17 cellular contexts compared by ENCODE assay signal in genomic region chr11:11568651-11569229, GRCh38. TPM values are rescaled to one million over a fixed set of nuclear protein-coding genes. Genes with fewer than 3 reads are reported as not detected.
DNase-seq lines count a peak whose midpoint lies in the region; ATAC-seq, FAIRE-seq and TF ChIP-seq lines count a peak whose summit lies in the region.
"Had no signal": no experiment of that assay in that cellular context is flagged by ENCODE, and none has a peak within 500 bp of the region (broad histone marks: within the 10 kb centered on the region; RNA-seq: fewer than 3 reads in every experiment).

No MANE protein-coding gene starts in this region.

- no peak overlapping the region for H3K4me3 Mint-ChIP-seq in stimulated activated naive CD8-positive, alpha-beta T cell treated with anti-CD3 and anti-CD28 coated beads, Interleukin-15, amount 100 ng/mL, for 72 hours
- no peak overlapping the region for H3K4me3 Mint-ChIP-seq in activated CD8-positive, alpha-beta T cell treated with anti-CD3 and anti-CD28 coated beads for 36 hours
- H3K4me3 Mint-ChIP-seq: central memory CD8-positive, alpha-beta T cell; mesothelial cell of epicardium; T-helper 17 cell had no signal

- H3K36me3 ChIP-seq in keratinocyte (ENCODE audit: control insufficient read depth in 2 of 2, extremely low read depth in 1 of 2, insufficient read depth in 2 of 2, low read length in 2 of 2), result no peaks in the 10 kb centered on the region
- H3K36me3 ChIP-seq: HAP-1 had no signal

- peak overlapping the region; percentile 68 for H3K9ac ChIP-seq in keratinocyte (ENCODE audit: control insufficient read depth, extremely low read depth, insufficient read depth, low read length)

- H3K4me1 Mint-ChIP-seq in stimulated activated naive CD8-positive, alpha-beta T cell treated with anti-CD3 and anti-CD28 coated beads, Interleukin-15, amount 100 ng/mL, for 72 hours, result peaks cover 9% of the 10 kb centered on the region
- H3K4me1 Mint-ChIP-seq in activated CD8-positive, alpha-beta T cell treated with anti-CD3 and anti-CD28 coated beads for 36 hours (ENCODE audit: low read depth), result peaks cover 6% of the 10 kb centered on the region
- H3K4me1 Mint-ChIP-seq: central memory CD8-positive, alpha-beta T cell had no signal

- no peaks in the 10 kb centered on the region for H3K9me3 ChIP-seq in keratinocyte (ENCODE audit: control insufficient read depth, low read depth, low read length)
- H3K9me3 ChIP-seq: HAP-1 had no signal

- peaks cover 32% of the 10 kb centered on the region for H3K79me2 ChIP-seq in keratinocyte (ENCODE audit: control insufficient read depth, insufficient read depth, low read length)

- POLR2A ChIA-PET in activated CD8-positive, alpha-beta T cell treated with anti-CD3 and anti-CD28 coated beads for 36 hours (lab: Charles Lee), result no interaction called here

- peak overlapping the region; percentile 41 for H2AFZ ChIP-seq in keratinocyte (ENCODE audit: control insufficient read depth, low read length)

- H3K36me3 Mint-ChIP-seq in activated CD8-positive, alpha-beta T cell treated with anti-CD3 and anti-CD28 coated beads for 36 hours (ENCODE audit: low read depth), result no peaks in the 10 kb centered on the region
- H3K36me3 Mint-ChIP-seq: mesothelial cell of epicardium had no signal

- no peak overlapping the region for H3K27ac Mint-ChIP-seq in stimulated activated naive CD8-positive, alpha-beta T cell treated with anti-CD3 and anti-CD28 coated beads, Interleukin-15, amount 100 ng/mL, for 72 hours
- no peak overlapping the region for H3K27ac Mint-ChIP-seq in activated CD8-positive, alpha-beta T cell treated with anti-CD3 and anti-CD28 coated beads for 36 hours
- H3K27ac Mint-ChIP-seq: mesothelial cell of epicardium, T-helper 17 cell had no signal

- dilution Hi-C loops in keratinocyte (cut with MboI; ENCODE audit: extremely low pct_ligation_motif_present, low sequenced_read_pairs), result no loop called here

- intact Hi-C loops in activated CD8-positive, alpha-beta T cell treated with anti-CD3 and anti-CD28 coated beads for 36 hours (cut with micrococcal nuclease), result no loop called here

- H3K4me2 ChIP-seq in keratinocyte (ENCODE audit: control insufficient read depth, extremely low read depth, insufficient read depth, low read depth, low read length), result peak overlapping the region; percentile 82

- H3K9me3 Mint-ChIP-seq in stimulated activated naive CD8-positive, alpha-beta T cell treated with anti-CD3 and anti-CD28 coated beads, Interleukin-15, amount 100 ng/mL, for 72 hours, result no peaks in the 10 kb centered on the region
- H3K9me3 Mint-ChIP-seq in activated CD8-positive, alpha-beta T cell treated with anti-CD3 and anti-CD28 coated beads for 36 hours, result no peaks in the 10 kb centered on the region
- H3K9me3 Mint-ChIP-seq: central memory CD8-positive, alpha-beta T cell; mesothelial cell of epicardium had no signal

- peak overlapping the region in 2 of 3 experiments; percentile 24 to 38 for H3K4me3 ChIP-seq in keratinocyte (ENCODE audit: control insufficient read depth in 2 of 3, extremely low read depth in 1 of 3, insufficient read depth in 2 of 3, low read depth in 1 of 3, low read length in 3 of 3)
- H3K4me3 ChIP-seq: HAP-1 had no signal

- CTCF ChIA-PET in activated CD8-positive, alpha-beta T cell treated with anti-CD3 and anti-CD28 coated beads for 36 hours (lab: Charles Lee), result no interaction called here

- no peaks in the 10 kb centered on the region for H3K9me1 ChIP-seq in keratinocyte (ENCODE audit: control insufficient read depth, extremely low read depth, insufficient read depth, low read length)

- H4K20me1 ChIP-seq in keratinocyte (ENCODE audit: control insufficient read depth, extremely low read depth, insufficient read depth, low read length), result no peaks in the 10 kb centered on the region

- no peak for TF ChIP-seq CTCF in activated CD8-positive, alpha-beta T cell treated with anti-CD3 and anti-CD28 coated beads for 36 hours (IDR thresholded peaks at IDR 0.05)
- no peak for TF ChIP-seq CTCF in keratinocyte (optimal IDR thresholded peaks at IDR 0.05 in 1 of 3, IDR thresholded peaks at IDR 0.05 in 1 of 3, conservative IDR thresholded peaks at IDR 0.05 in 1 of 3; ENCODE audit: extremely low read depth in 1 of 3, insufficient read depth in 2 of 3, low read length in 3 of 3)

- peak overlapping the region; percentile 96 for H3K27ac ChIP-seq in keratinocyte (ENCODE audit: control insufficient read depth, insufficient read depth, low read length)

- no peak for FAIRE-seq in keratinocyte (lab: Jason Lieb, UNC)
- FAIRE-seq: kidney had no signal

- H3K4me1 ChIP-seq in keratinocyte (ENCODE audit: control insufficient read depth, extremely low read depth, insufficient read depth, low read length), result peaks cover 54% of the 10 kb centered on the region
- H3K4me1 ChIP-seq: HAP-1 had no signal

- H3K27me3 Mint-ChIP-seq in stimulated activated naive CD8-positive, alpha-beta T cell treated with anti-CD3 and anti-CD28 coated beads, Interleukin-15, amount 100 ng/mL, for 72 hours, result no peaks in the 10 kb centered on the region
- peaks cover 5% of the 10 kb centered on the region for H3K27me3 Mint-ChIP-seq in activated CD8-positive, alpha-beta T cell treated with anti-CD3 and anti-CD28 coated beads for 36 hours

- peak; percentile 60 for ATAC-seq in stimulated activated naive CD8-positive, alpha-beta T cell treated with anti-CD3 and anti-CD28 coated beads, Interleukin-15, amount 100 ng/mL, for 72 hours
- no peak for ATAC-seq in stimulated activated naive CD8-positive, alpha-beta T cell treated with anti-CD3 and anti-CD28 coated beads, Interleukin-15, Interleukin-2, amounts not matched to agents 100 U/mL and 50 U/mL, for 24 hours
- ATAC-seq in activated CD8-positive, alpha-beta T cell treated with anti-CD3 and anti-CD28 coated beads for 36 hours, result peak; percentile 25
- no peak for ATAC-seq in HG03520 (IDR thresholded peaks at IDR 0.05; ENCODE audit: unreplicated experiment)
- no peak for ATAC-seq in HG02840 (IDR thresholded peaks at IDR 0.05; ENCODE audit: low FRiP score, unreplicated experiment)
- ATAC-seq in GM19452 (IDR thresholded peaks at IDR 0.05; ENCODE audit: unreplicated experiment), result no peak
- ATAC-seq: activated CD4-positive, CD25-positive, alpha-beta regulatory T cell treated with anti-CD3 and anti-CD28 coated beads, Interleukin-2, amount 50 U/mL, for 24 hours; T-helper 17 cell had no signal

- no peak for DNase-seq in stimulated activated naive CD8-positive, alpha-beta T cell treated with anti-CD3 and anti-CD28 coated beads, Interleukin-15, amount 100 ng/mL, for 72 hours
- no peak for DNase-seq in stimulated activated naive CD8-positive, alpha-beta T cell treated with anti-CD3 and anti-CD28 coated beads, Interleukin-15, Interleukin-2, amounts not matched to agents 100 U/mL and 50 U/mL, for 24 hours
- no peak for DNase-seq in activated CD8-positive, alpha-beta T cell treated with anti-CD3 and anti-CD28 coated beads for 36 hours
- DNase-seq in keratinocyte (ENCODE audit: low read depth, low spot score) (peak; percentile 82), D341Med (ENCODE audit: low spot score) (no peak)
- DNase-seq: kidney; NCI-H1092 treated with DMSO at 0.1 percent for 48 hours; NK-92 treated with Interleukin-12 subunit alpha and Interleukin-12 subunit beta, amount 100 ng/mL, for 24 hours; SHP77; T-helper 17 cell had no signal

- no peaks in the 10 kb centered on the region for H3K27me3 ChIP-seq in keratinocyte (ENCODE audit: control insufficient read depth, extremely low read depth, insufficient read depth, low read length)

RNA-seq across cellular contexts. Expression of gene GALNT18, which starts 53.1 kb away (rescaled TPM):
- 1 to 10 TPM; 6.8 to 7.4 TPM for total RNA-seq in activated CD8-positive, alpha-beta T cell treated with anti-CD3 and anti-CD28 coated beads for 36 hours
- 27.2 to 35.5 TPM (median 29.3 TPM) in 3 replicates for polyA plus RNA-seq in keratinocyte
- polyA plus RNA-seq in keratinocyte (2011; ENCODE audit: low read depth), result 9.0 TPM
- 12.0 and 18.0 TPM in 2 replicates for polyA plus RNA-seq in keratinocyte (2011; cell fraction: cytosol; rRNA removed)
- polyA plus RNA-seq in keratinocyte (2011; cell fraction: nucleus; rRNA removed), result 42.4 and 46.6 TPM in 2 replicates
- 12.8 and 24.1 TPM in 2 replicates for polyA plus RNA-seq in keratinocyte (2012; ENCODE audit: low replicate concordance)
- 27.7 to 34.9 TPM (median 29.1 TPM) in 3 replicates for polyA minus RNA-seq in keratinocyte
- polyA minus RNA-seq in keratinocyte (2011; cell fraction: cytosol; rRNA and poly(A)+ RNA removed), result 17.8 TPM
- polyA minus RNA-seq in keratinocyte (2011; cell fraction: nucleus; rRNA and poly(A)+ RNA removed), result 32.6 and 40.7 TPM in 2 replicates
- total RNA-seq: T-helper 17 cell had no signal

Comparison
In these comparisons a context has a peak if more than half of its experiments do, and no peak if none do; other contexts are left out.
1. ATAC-seq: peak in stimulated activated naive CD8-positive, alpha-beta T cell treated with anti-CD3 and anti-CD28 coated beads, Interleukin-15, amount 100 ng/mL, for 72 hours (single experiment) and activated CD8-positive, alpha-beta T cell treated with anti-CD3 and anti-CD28 coated beads for 36 hours (single experiment); none in stimulated activated naive CD8-positive, alpha-beta T cell treated with anti-CD3 and anti-CD28 coated beads, Interleukin-15, Interleukin-2, amounts not matched to agents 100 U/mL and 50 U/mL, for 24 hours (single experiment), HG03520 (single experiment), HG02840 (single experiment) and GM19452 (single experiment).